ENCODE assay signal across 14 cellular contexts in genomic region chr14:90091393-90091792, GRCh38. TPM values are rescaled to one million over a fixed set of nuclear protein-coding genes. Genes with fewer than 3 reads are reported as not detected.
A peak's percentile ranks its signal among the peaks of the same experiment; 100 is the strongest.
DNase-seq lines count a peak whose midpoint lies in the region; ATAC-seq and TF ChIP-seq lines count a peak whose summit lies in the region.
"Had no signal": no experiment of that assay in that cellular context is flagged by ENCODE, and none has a peak within 500 bp of the region (broad histone marks: within the 10 kb centered on the region; RNA-seq: fewer than 3 reads in every experiment).

No MANE protein-coding gene starts in this region.

- H3K36me3 Mint-ChIP-seq in activated CD4-positive, alpha-beta T cell treated with anti-CD3 and anti-CD28 coated beads, Interleukin-2, amount 10 ng/mL, durations not matched to agents 24 days and 14 days (ENCODE audit: low read depth) = peaks cover 4% of the 10 kb centered on the region

- intact Hi-C loops in left ventricle myocardium superior (cut with micrococcal nuclease) = no loop called here
- intact Hi-C loops in activated CD4-positive, alpha-beta T cell treated with anti-CD3 and anti-CD28 coated beads, Interleukin-2, amount 10 ng/mL, durations not matched to agents 24 days and 14 days (cut with micrococcal nuclease) = no loop called here

- TF ChIP-seq CTCF in VCaP (conservative IDR thresholded peaks at IDR 0.05) = no peak

- ATAC-seq in left ventricle myocardium superior = peak; percentile 66
- ATAC-seq: K562 had no signal

- H3K4me1 Mint-ChIP-seq in activated CD4-positive, alpha-beta T cell treated with anti-CD3 and anti-CD28 coated beads, Interleukin-2, amount 10 ng/mL, durations not matched to agents 24 days and 14 days = peaks cover 16% of the 10 kb centered on the region
- H3K4me1 Mint-ChIP-seq: B cell had no signal

- DNase-seq in ACHN = peak; percentile 65
- no peak for DNase-seq in left ventricle myocardium superior
- no peak for DNase-seq in activated CD4-positive, alpha-beta T cell treated with anti-CD3 and anti-CD28 coated beads, Interleukin-2, amount 10 ng/mL, durations not matched to agents 24 days and 14 days
- no peak for DNase-seq in activated gamma-delta T cell treated with Interleukin-2 at 50 U/mL for 16 hours
- DNase-seq in CD1c-positive myeloid dendritic cell (ENCODE audit: extremely low spot score) = no peak
- no peak for DNase-seq in NCI-H82 (lab: John Stamatoyannopoulos, UW)
- DNase-seq: activated effector memory CD4-positive, alpha-beta T cell treated with anti-CD3 and anti-CD28 coated beads, Interleukin-2, amount 50 U/mL, for 16 hours; cortex of kidney; hippocampal formation; NCI-H774 had no signal

- no peak overlapping the region for H3K27ac Mint-ChIP-seq in activated CD4-positive, alpha-beta T cell treated with anti-CD3 and anti-CD28 coated beads, Interleukin-2, amount 10 ng/mL, durations not matched to agents 24 days and 14 days
- H3K27ac Mint-ChIP-seq: B cell had no signal

- peaks cover 26% of the 10 kb centered on the region for H3K9me3 Mint-ChIP-seq in activated CD4-positive, alpha-beta T cell treated with anti-CD3 and anti-CD28 coated beads, Interleukin-2, amount 10 ng/mL, durations not matched to agents 24 days and 14 days

- no peak overlapping the region for H3K4me3 Mint-ChIP-seq in activated CD4-positive, alpha-beta T cell treated with anti-CD3 and anti-CD28 coated beads, Interleukin-2, amount 10 ng/mL, durations not matched to agents 24 days and 14 days
- H3K4me3 Mint-ChIP-seq: B cell had no signal

- H3K27me3 Mint-ChIP-seq in activated CD4-positive, alpha-beta T cell treated with anti-CD3 and anti-CD28 coated beads, Interleukin-2, amount 10 ng/mL, durations not matched to agents 24 days and 14 days = peaks cover 12% of the 10 kb centered on the region

- H3K27ac ChIP-seq in VCaP = peak overlapping the region; percentile 44

- in situ Hi-C loops in ACHN (cut with HindIII; ENCODE audit: low pct_ligation_motif_present, low pct_unique_long_range_greater_than_20kb, low sequenced_read_pairs) = no loop called here

- peak; percentile 65; the same call in 1 of the 2 replicates for TF ChIP-seq EP300 in Ishikawa (IDR thresholded peaks at IDR 0.05; ENCODE audit: borderline replicate concordance)

- TF ChIP-seq RAD21 in Ishikawa (IDR thresholded peaks at IDR 0.05; ENCODE audit: low read depth) = no peak

TF ChIP-seq in Ishikawa, 13 proteins besides CTCF, POLR2A, EP300 and RAD21:
- TF ChIP-seq REST (IDR thresholded peaks at IDR 0.05; ENCODE audit: low read depth) (no peak), USF1 (IDR thresholded peaks at IDR 0.05) (no peak), TEAD4 (IDR thresholded peaks at IDR 0.05) (peak; percentile 84), NFIC (IDR thresholded peaks at IDR 0.05) (peak; percentile 95), TCF12 (IDR thresholded peaks at IDR 0.05; ENCODE audit: low read depth) (peak; percentile 60)

RNA-seq across cellular contexts. Expression of gene KCNK13, which starts 29.6 kb away (rescaled TPM):
- 4.5 TPM for total RNA-seq in left ventricle myocardium superior
- total RNA-seq in activated CD4-positive, alpha-beta T cell treated with anti-CD3 and anti-CD28 coated beads, Interleukin-2, amount 10 ng/mL, durations not matched to agents 24 days and 14 days = not detected in 2 replicates
- total RNA-seq: B cell had no signal
